Comparison of ENCODE assay signal across 1 cellular context in the genomic region with DNA sequence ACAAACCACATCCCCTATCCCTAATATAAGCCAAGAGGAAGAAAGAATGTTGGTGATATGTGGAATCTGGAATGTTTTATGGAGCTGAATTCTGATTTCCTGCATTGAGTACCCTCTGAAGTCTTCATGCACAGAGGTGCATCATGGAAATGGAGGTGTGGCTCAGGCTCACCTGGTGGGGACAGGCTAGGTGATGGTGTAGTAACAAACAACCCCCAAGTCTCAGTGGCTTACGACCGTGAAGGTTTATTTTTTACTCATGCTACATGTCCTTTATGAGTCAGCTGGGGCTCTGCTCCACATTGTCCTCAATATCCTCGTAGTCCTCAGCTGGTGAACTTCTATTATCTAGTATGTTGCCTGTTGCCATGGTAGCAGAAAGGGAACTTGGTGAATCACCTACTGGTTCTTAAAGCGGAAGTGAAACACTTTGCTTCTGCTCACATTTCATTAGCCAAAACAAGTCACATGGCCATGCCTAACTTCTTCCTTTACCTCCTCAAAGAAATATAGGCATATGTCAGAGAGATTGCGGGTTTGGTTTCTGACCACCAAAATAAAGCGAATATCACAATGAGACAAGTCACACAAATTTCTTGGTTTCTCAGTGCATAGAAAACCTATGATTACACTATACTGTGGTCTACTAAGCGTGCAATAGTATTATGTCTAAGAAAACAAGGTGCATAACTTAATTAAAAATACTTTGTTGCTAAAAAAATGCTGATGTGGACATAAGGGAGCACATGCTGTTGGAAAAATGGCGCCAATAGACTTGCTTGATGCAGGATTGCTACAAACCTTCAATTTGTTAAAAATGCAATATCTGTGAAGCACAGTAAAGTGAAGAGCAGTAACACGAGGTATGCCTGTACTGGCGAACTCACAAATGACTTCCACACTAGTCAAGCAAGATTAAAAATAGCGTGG.
TF ChIP-seq lines count a peak whose summit lies in the region.

A gene with protein sequence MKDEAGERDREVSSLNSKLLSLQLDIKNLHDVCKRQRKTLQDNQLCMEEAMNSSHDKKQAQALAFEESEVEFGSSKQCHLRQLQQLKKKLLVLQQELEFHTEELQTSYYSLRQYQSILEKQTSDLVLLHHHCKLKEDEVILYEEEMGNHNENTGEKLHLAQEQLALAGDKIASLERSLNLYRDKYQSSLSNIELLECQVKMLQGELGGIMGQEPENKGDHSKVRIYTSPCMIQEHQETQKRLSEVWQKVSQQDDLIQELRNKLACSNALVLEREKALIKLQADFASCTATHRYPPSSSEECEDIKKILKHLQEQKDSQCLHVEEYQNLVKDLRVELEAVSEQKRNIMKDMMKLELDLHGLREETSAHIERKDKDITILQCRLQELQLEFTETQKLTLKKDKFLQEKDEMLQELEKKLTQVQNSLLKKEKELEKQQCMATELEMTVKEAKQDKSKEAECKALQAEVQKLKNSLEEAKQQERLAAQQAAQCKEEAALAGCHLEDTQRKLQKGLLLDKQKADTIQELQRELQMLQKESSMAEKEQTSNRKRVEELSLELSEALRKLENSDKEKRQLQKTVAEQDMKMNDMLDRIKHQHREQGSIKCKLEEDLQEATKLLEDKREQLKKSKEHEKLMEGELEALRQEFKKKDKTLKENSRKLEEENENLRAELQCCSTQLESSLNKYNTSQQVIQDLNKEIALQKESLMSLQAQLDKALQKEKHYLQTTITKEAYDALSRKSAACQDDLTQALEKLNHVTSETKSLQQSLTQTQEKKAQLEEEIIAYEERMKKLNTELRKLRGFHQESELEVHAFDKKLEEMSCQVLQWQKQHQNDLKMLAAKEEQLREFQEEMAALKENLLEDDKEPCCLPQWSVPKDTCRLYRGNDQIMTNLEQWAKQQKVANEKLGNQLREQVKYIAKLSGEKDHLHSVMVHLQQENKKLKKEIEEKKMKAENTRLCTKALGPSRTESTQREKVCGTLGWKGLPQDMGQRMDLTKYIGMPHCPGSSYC (minus strand): TSS at position 51 of the 930 bp plus-strand sequence. CDS start 947 bp downstream, outside the sequence.

TF ChIP-seq in GM23338, 12 proteins besides CTCF, POLR2A, EP300 and RAD21 (continued from another document):
- TF ChIP-seq, protein P1, sequence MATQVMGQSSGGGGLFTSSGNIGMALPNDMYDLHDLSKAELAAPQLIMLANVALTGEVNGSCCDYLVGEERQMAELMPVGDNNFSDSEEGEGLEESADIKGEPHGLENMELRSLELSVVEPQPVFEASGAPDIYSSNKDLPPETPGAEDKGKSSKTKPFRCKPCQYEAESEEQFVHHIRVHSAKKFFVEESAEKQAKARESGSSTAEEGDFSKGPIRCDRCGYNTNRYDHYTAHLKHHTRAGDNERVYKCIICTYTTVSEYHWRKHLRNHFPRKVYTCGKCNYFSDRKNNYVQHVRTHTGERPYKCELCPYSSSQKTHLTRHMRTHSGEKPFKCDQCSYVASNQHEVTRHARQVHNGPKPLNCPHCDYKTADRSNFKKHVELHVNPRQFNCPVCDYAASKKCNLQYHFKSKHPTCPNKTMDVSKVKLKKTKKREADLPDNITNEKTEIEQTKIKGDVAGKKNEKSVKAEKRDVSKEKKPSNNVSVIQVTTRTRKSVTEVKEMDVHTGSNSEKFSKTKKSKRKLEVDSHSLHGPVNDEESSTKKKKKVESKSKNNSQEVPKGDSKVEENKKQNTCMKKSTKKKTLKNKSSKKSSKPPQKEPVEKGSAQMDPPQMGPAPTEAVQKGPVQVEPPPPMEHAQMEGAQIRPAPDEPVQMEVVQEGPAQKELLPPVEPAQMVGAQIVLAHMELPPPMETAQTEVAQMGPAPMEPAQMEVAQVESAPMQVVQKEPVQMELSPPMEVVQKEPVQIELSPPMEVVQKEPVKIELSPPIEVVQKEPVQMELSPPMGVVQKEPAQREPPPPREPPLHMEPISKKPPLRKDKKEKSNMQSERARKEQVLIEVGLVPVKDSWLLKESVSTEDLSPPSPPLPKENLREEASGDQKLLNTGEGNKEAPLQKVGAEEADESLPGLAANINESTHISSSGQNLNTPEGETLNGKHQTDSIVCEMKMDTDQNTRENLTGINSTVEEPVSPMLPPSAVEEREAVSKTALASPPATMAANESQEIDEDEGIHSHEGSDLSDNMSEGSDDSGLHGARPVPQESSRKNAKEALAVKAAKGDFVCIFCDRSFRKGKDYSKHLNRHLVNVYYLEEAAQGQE (IDR thresholded peaks at IDR 0.05; ENCODE audit: unreplicated experiment), result no peak
- no peak for TF ChIP-seq POLR2AphosphoS5 (IDR thresholded peaks at IDR 0.05; ENCODE audit: low read depth)
- TF ChIP-seq ZNF114 (CRISPR knock-in tag; IDR thresholded peaks at IDR 0.05), result no peak
- TF ChIP-seq NANOG (IDR thresholded peaks at IDR 0.05; ENCODE audit: borderline replicate concordance), result no peak
- no peak for TF ChIP-seq STAT1 (IDR thresholded peaks at IDR 0.05; ENCODE audit: unreplicated experiment)
- no peak for TF ChIP-seq EZH2phosphoT487 (IDR thresholded peaks at IDR 0.05; ENCODE audit: unreplicated experiment)
- TF ChIP-seq, protein P2, sequence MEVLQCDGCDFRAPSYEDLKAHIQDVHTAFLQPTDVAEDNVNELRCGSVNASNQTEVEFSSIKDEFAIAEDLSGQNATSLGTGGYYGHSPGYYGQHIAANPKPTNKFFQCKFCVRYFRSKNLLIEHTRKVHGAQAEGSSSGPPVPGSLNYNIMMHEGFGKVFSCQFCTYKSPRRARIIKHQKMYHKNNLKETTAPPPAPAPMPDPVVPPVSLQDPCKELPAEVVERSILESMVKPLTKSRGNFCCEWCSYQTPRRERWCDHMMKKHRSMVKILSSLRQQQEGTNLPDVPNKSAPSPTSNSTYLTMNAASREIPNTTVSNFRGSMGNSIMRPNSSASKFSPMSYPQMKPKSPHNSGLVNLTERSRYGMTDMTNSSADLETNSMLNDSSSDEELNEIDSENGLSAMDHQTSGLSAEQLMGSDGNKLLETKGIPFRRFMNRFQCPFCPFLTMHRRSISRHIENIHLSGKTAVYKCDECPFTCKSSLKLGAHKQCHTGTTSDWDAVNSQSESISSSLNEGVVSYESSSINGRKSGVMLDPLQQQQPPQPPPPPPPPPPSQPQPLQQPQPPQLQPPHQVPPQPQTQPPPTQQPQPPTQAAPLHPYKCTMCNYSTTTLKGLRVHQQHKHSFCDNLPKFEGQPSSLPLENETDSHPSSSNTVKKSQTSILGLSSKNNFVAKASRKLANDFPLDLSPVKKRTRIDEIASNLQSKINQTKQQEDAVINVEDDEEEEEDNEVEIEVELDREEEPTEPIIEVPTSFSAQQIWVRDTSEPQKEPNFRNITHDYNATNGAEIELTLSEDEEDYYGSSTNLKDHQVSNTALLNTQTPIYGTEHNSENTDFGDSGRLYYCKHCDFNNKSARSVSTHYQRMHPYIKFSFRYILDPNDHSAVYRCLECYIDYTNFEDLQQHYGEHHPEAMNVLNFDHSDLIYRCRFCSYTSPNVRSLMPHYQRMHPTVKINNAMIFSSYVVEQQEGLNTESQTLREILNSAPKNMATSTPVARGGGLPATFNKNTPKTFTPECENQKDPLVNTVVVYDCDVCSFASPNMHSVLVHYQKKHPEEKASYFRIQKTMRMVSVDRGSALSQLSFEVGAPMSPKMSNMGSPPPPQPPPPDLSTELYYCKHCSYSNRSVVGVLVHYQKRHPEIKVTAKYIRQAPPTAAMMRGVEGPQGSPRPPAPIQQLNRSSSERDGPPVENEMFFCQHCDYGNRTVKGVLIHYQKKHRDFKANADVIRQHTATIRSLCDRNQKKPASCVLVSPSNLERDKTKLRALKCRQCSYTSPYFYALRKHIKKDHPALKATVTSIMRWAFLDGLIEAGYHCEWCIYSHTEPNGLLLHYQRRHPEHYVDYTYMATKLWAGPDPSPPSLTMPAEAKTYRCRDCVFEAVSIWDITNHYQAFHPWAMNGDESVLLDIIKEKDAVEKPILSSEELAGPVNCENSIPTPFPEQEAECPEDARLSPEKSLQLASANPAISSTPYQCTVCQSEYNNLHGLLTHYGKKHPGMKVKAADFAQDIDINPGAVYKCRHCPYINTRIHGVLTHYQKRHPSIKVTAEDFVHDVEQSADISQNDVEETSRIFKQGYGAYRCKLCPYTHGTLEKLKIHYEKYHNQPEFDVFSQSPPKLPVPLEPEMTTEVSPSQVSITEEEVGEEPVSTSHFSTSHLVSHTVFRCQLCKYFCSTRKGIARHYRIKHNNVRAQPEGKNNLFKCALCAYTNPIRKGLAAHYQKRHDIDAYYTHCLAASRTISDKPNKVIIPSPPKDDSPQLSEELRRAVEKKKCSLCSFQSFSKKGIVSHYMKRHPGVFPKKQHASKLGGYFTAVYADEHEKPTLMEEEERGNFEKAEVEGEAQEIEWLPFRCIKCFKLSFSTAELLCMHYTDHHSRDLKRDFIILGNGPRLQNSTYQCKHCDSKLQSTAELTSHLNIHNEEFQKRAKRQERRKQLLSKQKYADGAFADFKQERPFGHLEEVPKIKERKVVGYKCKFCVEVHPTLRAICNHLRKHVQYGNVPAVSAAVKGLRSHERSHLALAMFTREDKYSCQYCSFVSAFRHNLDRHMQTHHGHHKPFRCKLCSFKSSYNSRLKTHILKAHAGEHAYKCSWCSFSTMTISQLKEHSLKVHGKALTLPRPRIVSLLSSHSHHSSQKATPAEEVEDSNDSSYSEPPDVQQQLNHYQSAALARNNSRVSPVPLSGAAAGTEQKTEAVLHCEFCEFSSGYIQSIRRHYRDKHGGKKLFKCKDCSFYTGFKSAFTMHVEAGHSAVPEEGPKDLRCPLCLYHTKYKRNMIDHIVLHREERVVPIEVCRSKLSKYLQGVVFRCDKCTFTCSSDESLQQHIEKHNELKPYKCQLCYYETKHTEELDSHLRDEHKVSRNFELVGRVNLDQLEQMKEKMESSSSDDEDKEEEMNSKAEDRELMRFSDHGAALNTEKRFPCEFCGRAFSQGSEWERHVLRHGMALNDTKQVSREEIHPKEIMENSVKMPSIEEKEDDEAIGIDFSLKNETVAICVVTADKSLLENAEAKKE (CRISPR knock-in tag; IDR thresholded peaks at IDR 0.05), result no peak
- TF ChIP-seq ZNF331 (CRISPR knock-in tag; IDR thresholded peaks at IDR 0.05; ENCODE audit: low read depth), result no peak
- no peak for TF ChIP-seq CREB1 (CRISPR knock-in tag; IDR thresholded peaks at IDR 0.05; ENCODE audit: low read depth)
